8 cellular contexts compared by ENCODE assay signal in the genomic region with DNA sequence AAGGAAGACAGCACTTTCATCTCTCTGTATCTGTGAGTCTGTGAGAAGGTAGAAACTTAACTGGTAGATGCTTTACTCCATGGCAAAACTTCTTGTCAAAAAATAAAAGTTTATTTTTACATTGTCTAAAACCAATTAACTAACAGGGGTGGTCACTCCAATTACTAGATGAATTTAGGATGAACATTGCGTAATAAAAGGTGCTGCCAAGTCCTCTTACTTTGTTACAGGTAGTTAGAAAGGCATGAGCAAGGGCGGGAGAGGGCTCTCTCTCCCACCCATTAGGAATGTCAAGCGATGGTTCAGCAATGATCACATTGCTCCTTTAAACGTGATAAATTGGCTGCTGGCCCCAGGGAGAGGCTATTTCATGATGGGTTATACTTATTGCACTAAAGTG.
"Had no signal": no experiment of that assay in that cellular context is flagged by ENCODE, and none has a peak within 500 bp of the region (broad histone marks: within the 10 kb centered on the region; RNA-seq: fewer than 3 reads in every experiment).

No MANE protein-coding gene starts in this region.

- H3K4me3 ChIP-seq: K562 had no signal

- H3K4me3 Mint-ChIP-seq: IgD-negative memory B cell had no signal

- H3K9ac ChIP-seq: KMS-11 had no signal

- FAIRE-seq: HTR-8/SVneo, K562 had no signal

- H3K4me1 Mint-ChIP-seq: IgD-negative memory B cell had no signal

- ATAC-seq: K562 had no signal

- H3K27ac Mint-ChIP-seq: IgD-negative memory B cell had no signal

- H3K4me2 ChIP-seq: KMS-11 had no signal

- DNase-seq: Karpas-422, KBM-7, KG1 had no signal

- H3K27me3 Mint-ChIP-seq: IgD-negative memory B cell had no signal

- H3K36me3 Mint-ChIP-seq: IgD-negative memory B cell had no signal

- H3K27ac ChIP-seq: HL-60, KMS-11 had no signal
